ENCODE assay signal across 8 cellular contexts in genomic region chr6:137219664-137220252, GRCh38. TPM values are rescaled to one million over a fixed set of nuclear protein-coding genes. Genes with fewer than 3 reads are reported as not detected.
DNase-seq lines count a peak whose midpoint lies in the region; ATAC-seq, FAIRE-seq and TF ChIP-seq lines count a peak whose summit lies in the region.

No MANE protein-coding gene starts in this region.

- H3K79me2 ChIP-seq in GM23338 (replicated peaks; ENCODE audit: insufficient read depth): peaks cover 42% of the 10 kb centered on the region
- H3K79me2 ChIP-seq in keratinocyte (ENCODE audit: control insufficient read depth, insufficient read depth, low read length): peaks cover 37% of the 10 kb centered on the region

- H3K36me3 ChIP-seq in BLaER1 treated with 17β-estradiol and CSF1 and Interleukin-3, amounts not matched to agents 10 nM and 100 nM: peaks cover 7 to 29% (median 13%) of the 10 kb centered on the region in 11 experiments; a peak in 16 of 22 replicates
- no peaks in the 10 kb centered on the region for H3K36me3 ChIP-seq in GM23338 (ENCODE audit: insufficient read depth)
- H3K36me3 ChIP-seq in keratinocyte (ENCODE audit: control insufficient read depth in 2 of 2, extremely low read depth in 1 of 2, insufficient read depth in 2 of 2, low read length in 2 of 2): peaks cover 0 to 3% of the 10 kb centered on the region in 2 experiments
- no peaks in the 10 kb centered on the region for H3K36me3 ChIP-seq in tibial nerve

- H3K4me1 ChIP-seq in BLaER1 treated with 17β-estradiol and CSF1 and Interleukin-3, amounts not matched to agents 10 nM and 100 nM: peaks cover 63 to 83% (median 73%) of the 10 kb centered on the region in 10 experiments
- H3K4me1 ChIP-seq in GM23338 (ENCODE audit: insufficient read depth) (peaks cover 13% of the 10 kb centered on the region), keratinocyte (ENCODE audit: control insufficient read depth, extremely low read depth, insufficient read depth, low read length) (peaks cover 37% of the 10 kb centered on the region), tibial nerve (peaks cover 0 to 81% (median 21%) of the 10 kb centered on the region in 4 donors)

- peak overlapping the region; percentile 87 to 99 (median 93) for H3K9ac ChIP-seq in BLaER1 treated with 17β-estradiol and CSF1 and Interleukin-3, amounts not matched to agents 10 nM and 100 nM
- peak overlapping the region; percentile 97 for H3K9ac ChIP-seq in keratinocyte (ENCODE audit: control insufficient read depth, extremely low read depth, insufficient read depth, low read length)

- no peak for TF ChIP-seq EP300 in tibial nerve (IDR thresholded peaks at IDR 0.05)

- POLR2A ChIA-PET in activated CD8-positive, alpha-beta T cell treated with anti-CD3 and anti-CD28 coated beads, Interleukin-2, amount 10 ng/mL, durations not matched to agents 7 days and 5 days (lab: Charles Lee): interaction anchor here (0.6 kb wide), 1 partner anchor 106 kb away, joined by 3 read pairs; no protein-coding TSS in a partner anchor

- DNase-seq in GM23338 (ENCODE audit: low spot score) (no peak), keratinocyte (ENCODE audit: low read depth, low spot score) (no peak), tibial nerve (ENCODE audit: low spot score in 2 of 2) (no peak), COR-L47 (lab: John Stamatoyannopoulos, UW) (no peak), hepatic stellate cell (ENCODE audit: low spot score) (no peak), urothelium cell line (ENCODE audit: low spot score) (no peak)
- DNase-seq in activated CD8-positive, alpha-beta T cell treated with anti-CD3 and anti-CD28 coated beads, Interleukin-2, amount 10 ng/mL, durations not matched to agents 7 days and 5 days: no peak

- H2AFZ ChIP-seq in GM23338 (peak overlapping the region; percentile 99), keratinocyte (ENCODE audit: control insufficient read depth, low read length) (peak overlapping the region; percentile 67)

- no peaks in the 10 kb centered on the region for H3K9me3 Mint-ChIP-seq in GM23338
- H3K9me3 Mint-ChIP-seq in activated CD8-positive, alpha-beta T cell treated with anti-CD3 and anti-CD28 coated beads, Interleukin-2, amount 10 ng/mL, durations not matched to agents 7 days and 5 days (ENCODE audit: insufficient read depth): no peaks in the 10 kb centered on the region

- H3K9me2 ChIP-seq in GM23338 (ENCODE audit: insufficient read depth): no peaks in the 10 kb centered on the region; the same call in none of the 2 replicates

- H3K4me3 Mint-ChIP-seq in GM23338: peak overlapping the region; percentile 91
- peak overlapping the region; percentile 93 for H3K4me3 Mint-ChIP-seq in activated CD8-positive, alpha-beta T cell treated with anti-CD3 and anti-CD28 coated beads, Interleukin-2, amount 10 ng/mL, durations not matched to agents 7 days and 5 days

- H3F3A ChIP-seq in GM23338 (replicated peaks; ENCODE audit: low read depth): no peaks in the 10 kb centered on the region

- no peak; the same call in 2 of the 3 replicates for ATAC-seq in GM23338
- ATAC-seq in activated CD8-positive, alpha-beta T cell treated with anti-CD3 and anti-CD28 coated beads, Interleukin-2, amount 10 ng/mL, durations not matched to agents 7 days and 5 days: no peak

- H3K9me3 ChIP-seq in BLaER1 treated with 17β-estradiol and CSF1 and Interleukin-3, amounts not matched to agents 10 nM and 100 nM (replicated peaks in 1 of 11): peaks cover 0 to 11% (median under 1%) of the 10 kb centered on the region in 11 experiments; a peak in 5 of 22 replicates
- H3K9me3 ChIP-seq in keratinocyte (ENCODE audit: control insufficient read depth, low read depth, low read length): no peaks in the 10 kb centered on the region
- H3K9me3 ChIP-seq in tibial nerve: no peaks in the 10 kb centered on the region

- no peaks in the 10 kb centered on the region for H3K27me3 ChIP-seq in BLaER1 treated with 17β-estradiol and CSF1 and Interleukin-3, amounts not matched to agents 10 nM and 100 nM
- H3K27me3 ChIP-seq in GM23338 (ENCODE audit: insufficient read depth) (no peaks in the 10 kb centered on the region), keratinocyte (ENCODE audit: control insufficient read depth, extremely low read depth, insufficient read depth, low read length) (no peaks in the 10 kb centered on the region), tibial nerve (no peaks in the 10 kb centered on the region)

- H3K4me3 ChIP-seq in BLaER1 treated with 17β-estradiol and CSF1 and Interleukin-3, amounts not matched to agents 10 nM and 100 nM: peak overlapping the region; percentile 67 to 95 (median 90)
- H3K4me3 ChIP-seq in GM23338: peak overlapping the region; percentile 100
- peak overlapping the region; percentile 56 to 94 (median 83) for H3K4me3 ChIP-seq in keratinocyte (ENCODE audit: control insufficient read depth in 2 of 3, extremely low read depth in 1 of 3, insufficient read depth in 2 of 3, low read depth in 1 of 3, low read length in 3 of 3)
- H3K4me3 ChIP-seq in tibial nerve: peak overlapping the region; percentile 77 to 100 (median 85)

- 62 to 64% methylated on average over 6 of the region's 6 CpGs for WGBS in tibial nerve, 2 donors

- no peak for TF ChIP-seq POLR2A in tibial nerve (IDR thresholded peaks at IDR 0.05)

- dilution Hi-C loops in keratinocyte (cut with MboI; ENCODE audit: extremely low pct_ligation_motif_present, low sequenced_read_pairs): no loop called here

- H3K27me3 Mint-ChIP-seq in GM23338 (ENCODE audit: insufficient read depth, low read depth, poor library complexity): no peaks in the 10 kb centered on the region
- H3K27me3 Mint-ChIP-seq in activated CD8-positive, alpha-beta T cell treated with anti-CD3 and anti-CD28 coated beads, Interleukin-2, amount 10 ng/mL, durations not matched to agents 7 days and 5 days (ENCODE audit: low read depth): no peaks in the 10 kb centered on the region

- CTCF ChIA-PET in activated CD8-positive, alpha-beta T cell treated with anti-CD3 and anti-CD28 coated beads, Interleukin-2, amount 10 ng/mL, durations not matched to agents 7 days and 5 days (lab: Charles Lee): interaction anchor here (0.8 to 1.0 kb wide), 2 partner anchors 40 to 125 kb away, joined by 3 read pairs; no protein-coding TSS in a partner anchor

- H4K20me1 ChIP-seq in BLaER1 treated with 17β-estradiol and CSF1 and Interleukin-3, amounts not matched to agents 10 nM and 100 nM: peaks cover 18 to 35% (median 29%) of the 10 kb centered on the region in 11 experiments; a peak in 18 of 22 replicates
- H4K20me1 ChIP-seq in GM23338 (replicated peaks; ENCODE audit: insufficient read depth) (peaks cover 19% of the 10 kb centered on the region), keratinocyte (ENCODE audit: control insufficient read depth, extremely low read depth, insufficient read depth, low read length) (no peaks in the 10 kb centered on the region)

- TF ChIP-seq CTCF in GM23338 (conservative IDR thresholded peaks at IDR 0.05; ENCODE audit: low read depth in 2 of 2) (no peak), keratinocyte (optimal IDR thresholded peaks at IDR 0.05 in 1 of 3, IDR thresholded peaks at IDR 0.05 in 1 of 3, conservative IDR thresholded peaks at IDR 0.05 in 1 of 3; ENCODE audit: extremely low read depth in 1 of 3, insufficient read depth in 2 of 3, low read length in 3 of 3) (no peak), tibial nerve (IDR thresholded peaks at IDR 0.05) (no peak)

- H3K27ac Mint-ChIP-seq in GM23338: no peak overlapping the region
- H3K27ac Mint-ChIP-seq in activated CD8-positive, alpha-beta T cell treated with anti-CD3 and anti-CD28 coated beads, Interleukin-2, amount 10 ng/mL, durations not matched to agents 7 days and 5 days: peak overlapping the region; percentile 93

- H3K36me3 Mint-ChIP-seq in GM23338 (ENCODE audit: low read depth): no peaks in the 10 kb centered on the region; the same call in 2 of the 3 replicates
- H3K36me3 Mint-ChIP-seq in activated CD8-positive, alpha-beta T cell treated with anti-CD3 and anti-CD28 coated beads, Interleukin-2, amount 10 ng/mL, durations not matched to agents 7 days and 5 days (ENCODE audit: low read depth): peaks cover 14% of the 10 kb centered on the region

- peak; percentile 29 for FAIRE-seq in keratinocyte (lab: Jason Lieb, UNC)
- FAIRE-seq in urothelium cell line (lab: Jason Lieb, UNC): no peak

- peak overlapping the region; percentile 83 to 99 (median 93); a peak in 21 of 22 replicates for H3K27ac ChIP-seq in BLaER1 treated with 17β-estradiol and CSF1 and Interleukin-3, amounts not matched to agents 10 nM and 100 nM
- no peak overlapping the region for H3K27ac ChIP-seq in GM23338 (ENCODE audit: low read depth)
- H3K27ac ChIP-seq in keratinocyte (ENCODE audit: control insufficient read depth, insufficient read depth, low read length): peak overlapping the region; percentile 92
- H3K27ac ChIP-seq in tibial nerve: peak overlapping the region; percentile 95 to 99 (median 97)

- H3K4me2 ChIP-seq in BLaER1 treated with 17β-estradiol and CSF1 and Interleukin-3, amounts not matched to agents 10 nM and 100 nM: peak overlapping the region; percentile 70 to 99 (median 88)
- H3K4me2 ChIP-seq in GM23338: peak overlapping the region; percentile 100
- H3K4me2 ChIP-seq in keratinocyte (ENCODE audit: control insufficient read depth, extremely low read depth, insufficient read depth, low read depth, low read length): peak overlapping the region; percentile 99

- H3K9me1 ChIP-seq in keratinocyte (ENCODE audit: control insufficient read depth, extremely low read depth, insufficient read depth, low read length): no peaks in the 10 kb centered on the region

- peaks cover 16% of the 10 kb centered on the region for H3K4me1 Mint-ChIP-seq in GM23338
- peaks cover 54% of the 10 kb centered on the region for H3K4me1 Mint-ChIP-seq in activated CD8-positive, alpha-beta T cell treated with anti-CD3 and anti-CD28 coated beads, Interleukin-2, amount 10 ng/mL, durations not matched to agents 7 days and 5 days (ENCODE audit: low read depth)

RNA-seq across cellular contexts. Expression of gene IFNGR1, which starts 0.6 kb away (rescaled TPM):
- 22.8 and 29.4 TPM in 2 replicates for total RNA-seq in GM23338 (2014; rRNA removed; shearing (Covaris generic))
- polyA plus RNA-seq in GM23338 (2016; fragmentation: Nextera tagmentation; extraction: Ambion mirVana) (21.3 and 23.2 TPM in 2 replicates), keratinocyte (54.8 to 150 TPM (median 109 TPM) in 3 replicates)
- 10 to 100 TPM; 18.7 to 19.8 TPM for total RNA-seq in activated CD8-positive, alpha-beta T cell treated with anti-CD3 and anti-CD28 coated beads, Interleukin-2, amount 10 ng/mL, durations not matched to agents 7 days and 5 days
- polyA plus RNA-seq in keratinocyte (2011; ENCODE audit: low read depth): 181 TPM
- 29.1 and 70.4 TPM in 2 replicates for polyA plus RNA-seq in keratinocyte (2011; cell fraction: cytosol; rRNA removed)
- 152 and 195 TPM in 2 replicates for polyA plus RNA-seq in keratinocyte (2011; cell fraction: nucleus; rRNA removed)
- polyA plus RNA-seq in keratinocyte (2012; ENCODE audit: low replicate concordance): 55.4 and 136 TPM in 2 replicates
- polyA minus RNA-seq in keratinocyte: 25.6 to 52.1 TPM (median 50.6 TPM) in 3 replicates
- polyA minus RNA-seq in keratinocyte (2011; cell fraction: cytosol; rRNA and poly(A)+ RNA removed): 49.1 TPM
- polyA minus RNA-seq in keratinocyte (2011; cell fraction: nucleus; rRNA and poly(A)+ RNA removed): 150 and 198 TPM in 2 replicates
- 100 to 1,000 TPM in 1 of 4 donors, 10 to 100 TPM in 3; 73.8 to 125 (median 97.8) TPM for total RNA-seq in tibial nerve

RNA-seq across cellular contexts. Expression of gene IL22RA2, which starts 46.3 kb away (rescaled TPM):
- total RNA-seq in GM23338 (2014; rRNA removed; shearing (Covaris generic)): not detected in 2 replicates
- polyA plus RNA-seq in GM23338 (2016; fragmentation: Nextera tagmentation; extraction: Ambion mirVana) (not detected in 2 replicates), keratinocyte (0.01 to 0.03 TPM in 2 of 3 replicates, not detected in the other)
- not detected for total RNA-seq in activated CD8-positive, alpha-beta T cell treated with anti-CD3 and anti-CD28 coated beads, Interleukin-2, amount 10 ng/mL, durations not matched to agents 7 days and 5 days
- polyA plus RNA-seq in keratinocyte (2011; ENCODE audit: low read depth): not detected
- polyA plus RNA-seq in keratinocyte (2011; cell fraction: cytosol; rRNA removed): not detected in 2 replicates
- not detected in 2 replicates for polyA plus RNA-seq in keratinocyte (2011; cell fraction: nucleus; rRNA removed)
- not detected in 2 replicates for polyA plus RNA-seq in keratinocyte (2012; ENCODE audit: low replicate concordance)
- polyA minus RNA-seq in keratinocyte: not detected in 3 replicates
- polyA minus RNA-seq in keratinocyte (2011; cell fraction: cytosol; rRNA and poly(A)+ RNA removed): not detected
- polyA minus RNA-seq in keratinocyte (2011; cell fraction: nucleus; rRNA and poly(A)+ RNA removed): not detected in 2 replicates
- not detected for total RNA-seq in tibial nerve
